Comparison of ENCODE assay signal across 14 cellular contexts in the genomic region with DNA sequence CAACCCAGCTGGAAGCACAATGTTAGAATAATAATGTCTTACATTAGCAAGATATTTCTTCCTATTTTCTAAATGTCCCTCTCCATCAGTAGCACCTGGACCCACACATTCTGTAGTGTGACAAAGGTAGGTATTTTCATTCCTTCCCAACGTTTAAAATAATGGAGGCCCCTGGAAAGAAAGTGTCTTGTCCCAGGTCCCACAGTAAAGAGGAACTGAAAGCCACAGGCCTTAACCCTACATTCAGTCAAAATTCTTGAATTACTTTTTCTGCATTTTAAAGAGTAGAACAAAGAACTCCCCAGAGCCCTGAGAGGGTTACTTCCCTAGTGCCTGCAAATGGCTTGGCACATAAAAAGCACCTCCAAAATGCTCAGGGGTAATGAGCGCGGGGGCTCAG. TPM values are rescaled to one million over a fixed set of nuclear protein-coding genes. Genes with fewer than 3 reads are reported as not detected.
DNase-seq lines count a peak whose midpoint lies in the region; ATAC-seq, FAIRE-seq and TF ChIP-seq lines count a peak whose summit lies in the region.
"Had no signal": no experiment of that assay in that cellular context is flagged by ENCODE, and none has a peak within 500 bp of the region (broad histone marks: within the 10 kb centered on the region; RNA-seq: fewer than 3 reads in every experiment).

No MANE protein-coding gene starts in this region.

- no peak for TF ChIP-seq CTCF in body of pancreas (IDR thresholded peaks at IDR 0.05)

- H3K27ac ChIP-seq in body of pancreas = no peak overlapping the region
- H3K27ac ChIP-seq: parathyroid adenoma had no signal

- H3K9me3 Mint-ChIP-seq in activated naive CD4-positive, alpha-beta T cell treated with anti-CD3 and anti-CD28 coated beads, Interleukin-2, amount 10 ng/mL, durations not matched to agents 7 days and 5 days = no peaks in the 10 kb centered on the region

- no peaks in the 10 kb centered on the region for H3K36me3 Mint-ChIP-seq in activated naive CD4-positive, alpha-beta T cell treated with anti-CD3 and anti-CD28 coated beads, Interleukin-2, amount 10 ng/mL, durations not matched to agents 7 days and 5 days

- no peaks in the 10 kb centered on the region for H3K27me3 Mint-ChIP-seq in activated naive CD4-positive, alpha-beta T cell treated with anti-CD3 and anti-CD28 coated beads, Interleukin-2, amount 10 ng/mL, durations not matched to agents 7 days and 5 days

- peak; percentile 77 for FAIRE-seq in GM12892 (lab: Jason Lieb, UNC)
- FAIRE-seq: colon had no signal

- H3K36me3 ChIP-seq in body of pancreas (replicated peaks in 1 of 2; ENCODE audit: insufficient read depth in 1 of 2, low read depth in 2 of 2) = no peaks in the 10 kb centered on the region

- TF ChIP-seq POLR2A in GM12892 (IDR thresholded peaks at IDR 0.05; ENCODE audit: low read depth, low read length) (no peak), body of pancreas (IDR thresholded peaks at IDR 0.05) (no peak)

- H3K4me1 ChIP-seq in body of pancreas = no peaks in the 10 kb centered on the region

- H3K4me1 Mint-ChIP-seq in activated naive CD4-positive, alpha-beta T cell treated with anti-CD3 and anti-CD28 coated beads, Interleukin-2, amount 10 ng/mL, durations not matched to agents 7 days and 5 days = no peaks in the 10 kb centered on the region

- no peak overlapping the region for H3K4me3 ChIP-seq in body of pancreas

- H3K27ac Mint-ChIP-seq in activated naive CD4-positive, alpha-beta T cell treated with anti-CD3 and anti-CD28 coated beads, Interleukin-2, amount 10 ng/mL, durations not matched to agents 7 days and 5 days = no peak overlapping the region

- 59 to 66% methylated on average over 3 of the region's 3 CpGs for WGBS in body of pancreas, 2 donors

- ATAC-seq in GM19455 (IDR thresholded peaks at IDR 0.05; ENCODE audit: unreplicated experiment) (peak; percentile 65), HG02852 (IDR thresholded peaks at IDR 0.05; ENCODE audit: unreplicated experiment) (peak; percentile 81), HG03565 (IDR thresholded peaks at IDR 0.05; ENCODE audit: unreplicated experiment) (peak; percentile 92), body of pancreas (no peak)

- CTCF ChIA-PET in activated naive CD4-positive, alpha-beta T cell treated with anti-CD3 and anti-CD28 coated beads, Interleukin-2, amount 10 ng/mL, durations not matched to agents 7 days and 5 days (lab: Charles Lee) = no interaction called here

- no peak overlapping the region for H3K4me3 Mint-ChIP-seq in activated naive CD4-positive, alpha-beta T cell treated with anti-CD3 and anti-CD28 coated beads, Interleukin-2, amount 10 ng/mL, durations not matched to agents 7 days and 5 days

- DNase-seq in GM12892 (ENCODE audit: insufficient read length) = no peak
- no peak for DNase-seq in SIG-M5 (lab: John Stamatoyannopoulos, UW)
- no peak for DNase-seq in activated naive CD4-positive, alpha-beta T cell treated with anti-CD3 and anti-CD28 coated beads, Interleukin-2, amount 10 ng/mL, durations not matched to agents 7 days and 5 days
- DNase-seq in NCI-H1694 (lab: John Stamatoyannopoulos, UW) = no peak
- no peak for DNase-seq in body of pancreas
- DNase-seq: NCI-H187 treated with DMSO at 0.1 percent for 48 hours; NCI-H748 treated with DMSO at 0.1 percent for 48 hours; stimulated activated CD4-positive, alpha-beta T cell treated with anti-CD3 and anti-CD28 coated beads, Interleukin-1b, Interleukin-23, amount 100 ng/mL, for 48 hours; stimulated activated naive CD4-positive, alpha-beta T cell had no signal

- intact Hi-C loops in body of pancreas (cut with DNase I) = no loop called here

- no peaks in the 10 kb centered on the region for H3K27me3 ChIP-seq in body of pancreas

- no peaks in the 10 kb centered on the region for H3K9me3 ChIP-seq in body of pancreas

RNA-seq across cellular contexts. Expression of a gene that starts 26.3 kb away (rescaled TPM):
- polyA plus RNA-seq in GM12892 (2012; ENCODE audit: missing spikeins) = not detected
- under 1 TPM in 1 of 2 donors, not detected in 1; under 0.01 TPM for total RNA-seq in body of pancreas
